Comparison of ENCODE assay signal across 38 cellular contexts in the genomic region with DNA sequence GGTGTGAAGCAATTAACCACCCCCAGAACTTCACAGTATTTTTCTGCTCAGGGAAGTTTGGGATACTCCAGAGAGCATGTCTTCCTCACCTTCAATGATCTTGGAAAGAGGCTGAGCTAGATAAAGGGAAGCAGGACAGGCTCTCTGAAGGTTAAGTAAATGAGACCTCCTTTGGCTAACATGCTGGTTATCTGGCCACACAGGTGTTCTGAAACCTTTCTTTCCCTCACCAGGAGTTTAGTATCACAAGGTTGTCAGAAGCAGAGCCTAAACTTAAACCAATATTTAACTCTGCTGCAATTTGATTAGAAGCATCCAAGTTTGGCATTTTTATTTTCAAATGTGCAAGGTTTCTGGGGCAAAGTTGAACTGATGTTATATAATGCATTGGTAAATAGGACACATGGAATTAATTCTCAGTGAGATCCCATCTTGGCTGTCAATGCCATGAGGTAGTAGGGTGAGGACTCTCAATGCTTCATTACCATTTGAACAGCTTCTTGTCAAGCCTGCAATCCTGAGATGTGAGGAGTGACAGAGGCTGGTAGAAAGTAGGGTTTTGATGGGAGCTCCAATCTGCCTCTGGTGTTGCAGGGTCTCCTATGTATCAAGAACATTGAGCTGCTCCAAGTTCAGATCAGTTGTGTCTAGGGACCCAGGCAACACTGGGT. TPM values are rescaled to one million over a fixed set of nuclear protein-coding genes. Genes with fewer than 3 reads are reported as not detected.
"Had no signal": no experiment of that assay in that cellular context is flagged by ENCODE, and none has a peak within 500 bp of the region (broad histone marks: within the 10 kb centered on the region; RNA-seq: fewer than 3 reads in every experiment).

No MANE protein-coding gene starts in this region.

- H3K27ac Mint-ChIP-seq: activated CD4-positive, alpha-beta memory T cell treated with anti-CD3 and anti-CD28 coated beads, Interleukin-2, amount 10 ng/mL, durations not matched to agents 7 days and 5 days; activated CD4-positive, alpha-beta T cell treated with anti-CD3 and anti-CD28 coated beads for 36 hours; activated CD4-positive, alpha-beta T cell treated with anti-CD3 and anti-CD28 coated beads, Interleukin-2, amount 10 ng/mL, durations not matched to agents 7 days and 5 days; activated CD8-positive, alpha-beta memory T cell treated with anti-CD3 and anti-CD28 coated beads, Interleukin-2, amount 10 ng/mL, durations not matched to agents 7 days and 5 days; activated CD8-positive, alpha-beta T cell treated with anti-CD3 and anti-CD28 coated beads, Interleukin-2, amount 10 ng/mL, durations not matched to agents 7 days and 5 days; activated naive CD4-positive, alpha-beta T cell treated with anti-CD3 and anti-CD28 coated beads, Interleukin-2, amount 10 ng/mL, durations not matched to agents 7 days and 5 days; activated naive CD4-positive, alpha-beta T cell treated with anti-CD3 and anti-CD28 coated beads, Interleukin-2, amount 50 U/mL, for 24 hours; activated naive CD8-positive, alpha-beta T cell; activated naive CD8-positive, alpha-beta T cell treated with anti-CD3 and anti-CD28 coated beads, Interleukin-2, amount 10 ng/mL, durations not matched to agents 7 days and 5 days; activated naive CD8-positive, alpha-beta T cell treated with anti-CD3 and anti-CD28 coated beads, Interleukin-2, amount 50 U/mL, for 24 hours; activated T-cell treated with anti-CD3 and anti-CD28 coated beads, Interleukin-2, amount 50 U/mL, for 24 hours; activated T-helper 2 cell treated with anti-CD3 and anti-CD28 coated beads, Interferon-gamma antibody, Interleukin-2, Interleukin-4, amounts not matched to agents 10 μg/mL and 5 μg/mL and 100 μg/mL, durations not matched to agents 14 hours and 24 hours and 36 hours; T-helper 1 cell treated with Interleukin-12 subunit alpha and Interleukin-12 subunit beta and Interleukin-4 antibody, amounts not matched to agents 30 μg/mL and 1 μg/mL, for 36 hours; T-helper 2 cell treated with Interferon-gamma antibody and Interleukin-4, amounts not matched to agents 5 μg/mL and 100 μg/mL, for 36 hours had no signal

- H3K4me1 ChIP-seq: ascending aorta, breast epithelium had no signal

- H3K4me3 ChIP-seq: ascending aorta, breast epithelium had no signal

- H3K27me3 Mint-ChIP-seq: activated CD4-positive, alpha-beta memory T cell treated with anti-CD3 and anti-CD28 coated beads, Interleukin-2, amount 10 ng/mL, durations not matched to agents 7 days and 5 days; activated CD8-positive, alpha-beta memory T cell treated with anti-CD3 and anti-CD28 coated beads, Interleukin-2, amount 10 ng/mL, durations not matched to agents 7 days and 5 days; activated naive CD4-positive, alpha-beta T cell treated with anti-CD3 and anti-CD28 coated beads, Interleukin-2, amount 10 ng/mL, durations not matched to agents 7 days and 5 days; activated naive CD8-positive, alpha-beta T cell treated with anti-CD3 and anti-CD28 coated beads, Interleukin-2, amount 50 U/mL, for 24 hours had no signal

- H3K9me3 ChIP-seq: ascending aorta had no signal

- H3K4me3 Mint-ChIP-seq: activated CD4-positive, alpha-beta memory T cell treated with anti-CD3 and anti-CD28 coated beads, Interleukin-2, amount 10 ng/mL, durations not matched to agents 7 days and 5 days; activated CD4-positive, alpha-beta T cell treated with anti-CD3 and anti-CD28 coated beads for 36 hours; activated CD4-positive, alpha-beta T cell treated with anti-CD3 and anti-CD28 coated beads, Interleukin-2, amount 10 ng/mL, durations not matched to agents 7 days and 5 days; activated CD8-positive, alpha-beta memory T cell treated with anti-CD3 and anti-CD28 coated beads, Interleukin-2, amount 10 ng/mL, durations not matched to agents 7 days and 5 days; activated CD8-positive, alpha-beta T cell treated with anti-CD3 and anti-CD28 coated beads, Interleukin-2, amount 10 ng/mL, durations not matched to agents 7 days and 5 days; activated naive CD4-positive, alpha-beta T cell treated with anti-CD3 and anti-CD28 coated beads, Interleukin-2, amount 10 ng/mL, durations not matched to agents 7 days and 5 days; activated naive CD4-positive, alpha-beta T cell treated with anti-CD3 and anti-CD28 coated beads, Interleukin-2, amount 50 U/mL, for 24 hours; activated naive CD8-positive, alpha-beta T cell; activated naive CD8-positive, alpha-beta T cell treated with anti-CD3 and anti-CD28 coated beads, Interleukin-2, amount 10 ng/mL, durations not matched to agents 7 days and 5 days; activated naive CD8-positive, alpha-beta T cell treated with anti-CD3 and anti-CD28 coated beads, Interleukin-2, amount 50 U/mL, for 24 hours; activated T-cell treated with anti-CD3 and anti-CD28 coated beads, Interleukin-2, amount 50 U/mL, for 24 hours; T-helper 1 cell treated with Interleukin-12 subunit alpha and Interleukin-12 subunit beta and Interleukin-4 antibody, amounts not matched to agents 30 μg/mL and 1 μg/mL, for 36 hours; T-helper 2 cell treated with Interferon-gamma antibody and Interleukin-4, amounts not matched to agents 5 μg/mL and 100 μg/mL, for 36 hours had no signal

- H3K27ac ChIP-seq: ascending aorta, brain microvascular endothelial cell, breast epithelium, VCaP had no signal

- H3K36me3 ChIP-seq: ascending aorta, brain microvascular endothelial cell, breast epithelium had no signal

- DNase-seq: activated CD4-positive, alpha-beta memory T cell treated with anti-CD3 and anti-CD28 coated beads, Interleukin-2, amount 10 ng/mL, durations not matched to agents 7 days and 5 days; activated CD4-positive, alpha-beta T cell treated with anti-CD3 and anti-CD28 coated beads for 1 hour; activated CD4-positive, alpha-beta T cell treated with anti-CD3 and anti-CD28 coated beads for 36 hours; activated CD4-positive, alpha-beta T cell treated with anti-CD3 and anti-CD28 coated beads for 48 hours; activated CD4-positive, alpha-beta T cell treated with anti-CD3 and anti-CD28 coated beads, Interleukin-2, amount 10 ng/mL, durations not matched to agents 7 days and 5 days; activated CD4-positive, alpha-beta T cell treated with anti-CD3 and anti-CD28 coated beads, Interleukin-2, amount 50 U/mL, for 48 hours; activated CD4-positive, CD25-positive, alpha-beta regulatory T cell; activated CD8-positive, alpha-beta memory T cell treated with anti-CD3 and anti-CD28 coated beads for 24 hours; activated CD8-positive, alpha-beta memory T cell treated with anti-CD3 and anti-CD28 coated beads, Interleukin-2, amount 10 ng/mL, durations not matched to agents 7 days and 5 days; activated CD8-positive, alpha-beta memory T cell treated with anti-CD3 and anti-CD28 coated beads, Interleukin-2, amount 50 U/mL, for 48 hours; activated CD8-positive, alpha-beta T cell treated with anti-CD3 and anti-CD28 coated beads, Interleukin-2, amount 10 ng/mL, durations not matched to agents 7 days and 5 days; activated effector memory CD4-positive, alpha-beta T cell treated with Interleukin-2 at 50 U/mL for 16 hours; activated gamma-delta T cell; activated naive CD4-positive, alpha-beta T cell treated with anti-CD3 and anti-CD28 coated beads, Interleukin-2, amount 10 ng/mL, durations not matched to agents 7 days and 5 days; activated naive CD4-positive, alpha-beta T cell treated with Interleukin-2 at 50 U/mL for 16 hours; activated naive CD8-positive, alpha-beta T cell treated with anti-CD3 and anti-CD28 coated beads, Interleukin-2, amount 10 ng/mL, durations not matched to agents 7 days and 5 days; activated naive CD8-positive, alpha-beta T cell treated with anti-CD3 and anti-CD28 coated beads, Interleukin-2, amount 50 U/mL, for 24 hours; activated T-cell treated with anti-CD3 and anti-CD28 coated beads, Interleukin-2, amount 50 U/mL, for 24 hours; activated T-cell treated with anti-CD3 and anti-CD28 coated beads, Interleukin-2, amount 50 U/mL, for 48 hours; amygdala; anterior cingulate cortex; brain microvascular endothelial cell; central memory CD4-positive, alpha-beta T cell; T-helper 1 cell; T-helper 2 cell; T-helper 9 cell had no signal

- H3K9me3 Mint-ChIP-seq: activated CD4-positive, alpha-beta memory T cell treated with anti-CD3 and anti-CD28 coated beads, Interleukin-2, amount 10 ng/mL, durations not matched to agents 7 days and 5 days; activated CD4-positive, alpha-beta T cell treated with anti-CD3 and anti-CD28 coated beads, Interleukin-2, amount 10 ng/mL, durations not matched to agents 7 days and 5 days; activated naive CD4-positive, alpha-beta T cell treated with anti-CD3 and anti-CD28 coated beads, Interleukin-2, amount 10 ng/mL, durations not matched to agents 7 days and 5 days; activated naive CD8-positive, alpha-beta T cell treated with anti-CD3 and anti-CD28 coated beads, Interleukin-2, amount 10 ng/mL, durations not matched to agents 7 days and 5 days; activated T-cell treated with anti-CD3 and anti-CD28 coated beads, Interleukin-2, amount 50 U/mL, for 24 hours; activated T-helper 2 cell treated with anti-CD3 and anti-CD28 coated beads, Interferon-gamma antibody, Interleukin-2, Interleukin-4, amounts not matched to agents 10 μg/mL and 5 μg/mL and 100 μg/mL, durations not matched to agents 14 hours and 24 hours and 36 hours; T-helper 1 cell treated with Interleukin-12 subunit alpha and Interleukin-12 subunit beta and Interleukin-4 antibody, amounts not matched to agents 30 μg/mL and 1 μg/mL, for 36 hours; T-helper 2 cell treated with Interferon-gamma antibody and Interleukin-4, amounts not matched to agents 5 μg/mL and 100 μg/mL, for 36 hours had no signal

- H3K36me3 Mint-ChIP-seq: activated CD8-positive, alpha-beta memory T cell treated with anti-CD3 and anti-CD28 coated beads, Interleukin-2, amount 10 ng/mL, durations not matched to agents 7 days and 5 days; activated naive CD4-positive, alpha-beta T cell treated with anti-CD3 and anti-CD28 coated beads, Interleukin-2, amount 10 ng/mL, durations not matched to agents 7 days and 5 days; activated naive CD4-positive, alpha-beta T cell treated with anti-CD3 and anti-CD28 coated beads, Interleukin-2, amount 50 U/mL, for 24 hours; activated naive CD8-positive, alpha-beta T cell; activated naive CD8-positive, alpha-beta T cell treated with anti-CD3 and anti-CD28 coated beads, Interleukin-2, amount 10 ng/mL, durations not matched to agents 7 days and 5 days had no signal

- FAIRE-seq: TTC549 had no signal

- ATAC-seq: activated CD4-positive, alpha-beta T cell treated with anti-CD3 and anti-CD28 coated beads for 36 hours; activated CD4-positive, CD25-positive, alpha-beta regulatory T cell treated with anti-CD3 and anti-CD28 coated beads, Interleukin-2, amount 50 U/mL, for 24 hours; activated CD8-positive, alpha-beta memory T cell treated with anti-CD3 and anti-CD28 coated beads, Interleukin-2, amount 10 ng/mL, durations not matched to agents 7 days and 5 days; activated CD8-positive, alpha-beta T cell treated with anti-CD3 and anti-CD28 coated beads, Interleukin-2, amount 10 ng/mL, durations not matched to agents 7 days and 5 days; activated naive CD8-positive, alpha-beta T cell treated with anti-CD3 and anti-CD28 coated beads, Interleukin-2, amount 50 U/mL, for 24 hours had no signal

- H3K27me3 ChIP-seq: ascending aorta, brain microvascular endothelial cell had no signal

- H3K4me1 Mint-ChIP-seq: activated CD4-positive, alpha-beta memory T cell treated with anti-CD3 and anti-CD28 coated beads, Interleukin-2, amount 10 ng/mL, durations not matched to agents 7 days and 5 days; activated CD4-positive, alpha-beta T cell treated with anti-CD3 and anti-CD28 coated beads for 36 hours; activated CD4-positive, alpha-beta T cell treated with anti-CD3 and anti-CD28 coated beads, Interleukin-2, amount 10 ng/mL, durations not matched to agents 7 days and 5 days; activated CD8-positive, alpha-beta memory T cell treated with anti-CD3 and anti-CD28 coated beads, Interleukin-2, amount 10 ng/mL, durations not matched to agents 7 days and 5 days; activated naive CD4-positive, alpha-beta T cell treated with anti-CD3 and anti-CD28 coated beads, Interleukin-2, amount 10 ng/mL, durations not matched to agents 7 days and 5 days; activated naive CD4-positive, alpha-beta T cell treated with anti-CD3 and anti-CD28 coated beads, Interleukin-2, amount 50 U/mL, for 24 hours; activated naive CD8-positive, alpha-beta T cell treated with anti-CD3 and anti-CD28 coated beads, Interleukin-2, amount 10 ng/mL, durations not matched to agents 7 days and 5 days; activated naive CD8-positive, alpha-beta T cell treated with anti-CD3 and anti-CD28 coated beads, Interleukin-2, amount 50 U/mL, for 24 hours had no signal

RNA-seq across cellular contexts. Expression of a gene that starts 3.6 kb away (rescaled TPM):
- total RNA-seq: activated CD4-positive, alpha-beta memory T cell treated with anti-CD3 and anti-CD28 coated beads, Interleukin-2, amount 10 ng/mL, durations not matched to agents 7 days and 5 days; activated CD4-positive, alpha-beta T cell treated with anti-CD3 and anti-CD28 coated beads for 36 hours; activated CD4-positive, alpha-beta T cell treated with anti-CD3 and anti-CD28 coated beads, Interleukin-2, amount 10 ng/mL, durations not matched to agents 7 days and 5 days; activated CD8-positive, alpha-beta memory T cell treated with anti-CD3 and anti-CD28 coated beads, Interleukin-2, amount 10 ng/mL, durations not matched to agents 7 days and 5 days; activated CD8-positive, alpha-beta T cell treated with anti-CD3 and anti-CD28 coated beads, Interleukin-2, amount 10 ng/mL, durations not matched to agents 7 days and 5 days; activated naive CD8-positive, alpha-beta T cell treated with anti-CD3 and anti-CD28 coated beads, Interleukin-2, amount 10 ng/mL, durations not matched to agents 7 days and 5 days; activated T-helper 2 cell treated with anti-CD3 and anti-CD28 coated beads, Interferon-gamma antibody, Interleukin-2, Interleukin-4, amounts not matched to agents 10 μg/mL and 5 μg/mL and 100 μg/mL, durations not matched to agents 14 hours and 24 hours and 36 hours; ascending aorta; breast epithelium; cardiac septum; cerebellum had no signal

RNA-seq across cellular contexts. Expression of a gene that starts 48.6 kb away (rescaled TPM):
- total RNA-seq: activated CD4-positive, alpha-beta memory T cell treated with anti-CD3 and anti-CD28 coated beads, Interleukin-2, amount 10 ng/mL, durations not matched to agents 7 days and 5 days; activated CD4-positive, alpha-beta T cell treated with anti-CD3 and anti-CD28 coated beads for 36 hours; activated CD4-positive, alpha-beta T cell treated with anti-CD3 and anti-CD28 coated beads, Interleukin-2, amount 10 ng/mL, durations not matched to agents 7 days and 5 days; activated CD8-positive, alpha-beta memory T cell treated with anti-CD3 and anti-CD28 coated beads, Interleukin-2, amount 10 ng/mL, durations not matched to agents 7 days and 5 days; activated CD8-positive, alpha-beta T cell treated with anti-CD3 and anti-CD28 coated beads, Interleukin-2, amount 10 ng/mL, durations not matched to agents 7 days and 5 days; activated naive CD8-positive, alpha-beta T cell treated with anti-CD3 and anti-CD28 coated beads, Interleukin-2, amount 10 ng/mL, durations not matched to agents 7 days and 5 days; activated T-helper 2 cell treated with anti-CD3 and anti-CD28 coated beads, Interferon-gamma antibody, Interleukin-2, Interleukin-4, amounts not matched to agents 10 μg/mL and 5 μg/mL and 100 μg/mL, durations not matched to agents 14 hours and 24 hours and 36 hours; ascending aorta; breast epithelium; cardiac septum; cerebellum had no signal
